25 cellular contexts compared by ENCODE assay signal in genomic region chr1:171939730-171940129, GRCh38.
"Had no signal": no experiment of that assay in that cellular context is flagged by ENCODE, and none has a peak within 500 bp of the region (broad histone marks: within the 10 kb centered on the region; RNA-seq: fewer than 3 reads in every experiment).

No MANE protein-coding gene starts in this region.

- H3K36me3 ChIP-seq: heart left ventricle, ovary, spleen, thoracic aorta, transverse colon, upper lobe of right lung, uterus had no signal

- H3K27me3 ChIP-seq: dorsolateral prefrontal cortex, heart left ventricle, ovary, spleen, transverse colon, upper lobe of right lung, uterus had no signal

- H3K4me3 ChIP-seq: dorsolateral prefrontal cortex, heart left ventricle, mucosa of descending colon, ovary, psoas muscle, skin epidermis, spleen, thoracic aorta, transverse colon, upper lobe of right lung, uterus had no signal

- H3K9me3 ChIP-seq: mucosa of descending colon, ovary, psoas muscle, thoracic aorta, transverse colon, upper lobe of right lung, uterus had no signal

- H3K4me1 ChIP-seq: psoas muscle, spleen, upper lobe of right lung, uterus had no signal

- H3K27ac ChIP-seq: heart left ventricle, ovary, psoas muscle, skin epidermis, spleen, thoracic aorta, transverse colon, upper lobe of right lung, uterus had no signal

- DNase-seq: dorsolateral prefrontal cortex; effector CD4-positive, alpha-beta T cell; heart left ventricle; hippocampal formation; kidney; mucosa of descending colon; naive B cell; occipital lobe; ovary; posterior cingulate gyrus; psoas muscle; right cardiac atrium; spleen; stimulated activated CD4-positive, alpha-beta T cell treated with anti-CD3 and anti-CD28 coated beads, Interleukin-4, amount 100 ng/mL, for 4 hours; stimulated activated naive CD8-positive, alpha-beta T cell treated with anti-CD3 and anti-CD28 coated beads, Interleukin-15, Interleukin-2, amounts not matched to agents 100 U/mL and 50 U/mL, for 24 hours; substantia nigra; transverse colon; upper lobe of right lung; uterus had no signal

- FAIRE-seq: frontal cortex had no signal

- ATAC-seq: heart left ventricle; left lobe of liver; natural killer cell treated with Interleukin-12 subunit alpha and Interleukin-12 subunit beta and Interleukin-15 and Interleukin-18, amount 100 ng/mL, for 72 hours; psoas muscle; right cardiac atrium; stimulated activated memory B cell treated with anti-CD40 and anti-IgM and Interleukin-4, amounts not matched to agents 10 μg/mL and 1 μg/mL and 100 μg/mL, for 72 hours; stimulated activated naive CD8-positive, alpha-beta T cell treated with anti-CD3 and anti-CD28 coated beads, Interleukin-15, Interleukin-2, amounts not matched to agents 100 U/mL and 50 U/mL, for 24 hours had no signal
